In genomic region chr10:42640610-42641229, GRCh38 we compare ENCODE assay signal across 19 cellular contexts. TPM values are rescaled to one million over a fixed set of nuclear protein-coding genes. Genes with fewer than 3 reads are reported as not detected.
DNase-seq lines count a peak whose midpoint lies in the region; ATAC-seq and TF ChIP-seq lines count a peak whose summit lies in the region.
"Had no signal": no experiment of that assay in that cellular context is flagged by ENCODE, and none has a peak within 500 bp of the region (broad histone marks: within the 10 kb centered on the region; RNA-seq: fewer than 3 reads in every experiment).

No MANE protein-coding gene starts in this region.

- peak; percentile 96 for DNase-seq in DMS53 (lab: John Stamatoyannopoulos, UW)
- DNase-seq in NCI-H69 (lab: John Stamatoyannopoulos, UW) = peak; percentile 45
- peak; percentile 99 for DNase-seq in epithelial cell of prostate (ENCODE audit: low read depth, low spot score)
- no peak for DNase-seq in neural crest cell (ENCODE audit: low read depth, low spot score)
- no peak for DNase-seq in activated CD4-positive, alpha-beta T cell treated with anti-CD3 and anti-CD28 coated beads, Interleukin-2, amount 50 U/mL, for 1 hour
- DNase-seq in SIG-M5 treated with dmso at 0.1 percent for 504 hours (lab: John Stamatoyannopoulos, UW; ENCODE audit: unreplicated experiment) = no peak
- no peak for DNase-seq in NCI-H82 (lab: John Stamatoyannopoulos, UW)
- DNase-seq: activated B cell treated with CpG ODN at 0.5 μM for 24 hours; activated CD8-positive, alpha-beta memory T cell treated with anti-CD3 and anti-CD28 coated beads, Interleukin-2, amount 10 ng/mL, durations not matched to agents 7 days and 5 days; activated naive CD4-positive, alpha-beta T cell treated with Interleukin-2 at 50 U/mL for 16 hours; AML-193; foreskin melanocyte; lower lobe of right lung; NCI-H1105 treated with DMSO at 0.1 percent for 48 hours; stimulated activated CD4-positive, alpha-beta T cell treated with anti-CD3 and anti-CD28 coated beads, Interleukin-4, amount 100 ng/mL, for 1 hour; T-helper 1 cell had no signal

- no peak for TF ChIP-seq CTCF in neural crest cell (conservative IDR thresholded peaks at IDR 0.05)

- peaks cover 20% of the 10 kb centered on the region for H3K4me1 Mint-ChIP-seq in neural crest cell

- no peaks in the 10 kb centered on the region for H3K9me3 Mint-ChIP-seq in neural crest cell
- H3K9me3 Mint-ChIP-seq: activated B cell treated with CpG ODN at 0.5 μM for 24 hours had no signal

- peaks cover 36% of the 10 kb centered on the region for H3K27me3 Mint-ChIP-seq in neural crest cell (ENCODE audit: low read depth)
- H3K27me3 Mint-ChIP-seq: activated B cell treated with CpG ODN at 0.5 μM for 24 hours; activated CD8-positive, alpha-beta memory T cell treated with anti-CD3 and anti-CD28 coated beads, Interleukin-2, amount 10 ng/mL, durations not matched to agents 7 days and 5 days had no signal

- H3K27ac Mint-ChIP-seq in neural crest cell (ENCODE audit: unreplicated experiment) = no peak overlapping the region
- H3K27ac Mint-ChIP-seq: activated CD8-positive, alpha-beta memory T cell treated with anti-CD3 and anti-CD28 coated beads, Interleukin-2, amount 10 ng/mL, durations not matched to agents 7 days and 5 days had no signal

- H3K27ac ChIP-seq in epithelial cell of prostate = peak overlapping the region; percentile 41
- H3K27ac ChIP-seq: lower lobe of right lung, vagina had no signal

- ATAC-seq in GM19455 (IDR thresholded peaks at IDR 0.05; ENCODE audit: unreplicated experiment) = no peak
- ATAC-seq: activated CD8-positive, alpha-beta memory T cell treated with anti-CD3 and anti-CD28 coated beads, Interleukin-2, amount 10 ng/mL, durations not matched to agents 7 days and 5 days; lower lobe of right lung; sciatic nerve had no signal

- no peaks in the 10 kb centered on the region for H3K36me3 Mint-ChIP-seq in neural crest cell (ENCODE audit: low read depth)

- peak overlapping the region; percentile 55 for H3K4me3 Mint-ChIP-seq in neural crest cell
- H3K4me3 Mint-ChIP-seq: activated CD8-positive, alpha-beta memory T cell treated with anti-CD3 and anti-CD28 coated beads, Interleukin-2, amount 10 ng/mL, durations not matched to agents 7 days and 5 days had no signal

RNA-seq across cellular contexts. Expression of gene ZNF33B, which starts 2.4 kb away (rescaled TPM):
- 21.5 and 25.0 TPM in 2 replicates for total RNA-seq in neural crest cell

Comparison
In these comparisons a context has a peak if more than half of its experiments do, and no peak if none do; other contexts are left out.
1. DNase-seq: peak in DMS53 (single experiment), NCI-H69 (single experiment) and epithelial cell of prostate (single experiment); none in neural crest cell (single experiment), activated CD4-positive, alpha-beta T cell treated with anti-CD3 and anti-CD28 coated beads, Interleukin-2, amount 50 U/mL, for 1 hour (single experiment), SIG-M5 treated with dmso at 0.1 percent for 504 hours (single experiment) and NCI-H82 (single experiment).